Comparison of ENCODE assay signal across 23 cellular contexts in genomic region chr14:40909906-40910305, GRCh38.
"Had no signal": no experiment of that assay in that cellular context is flagged by ENCODE, and none has a peak within 500 bp of the region (broad histone marks: within the 10 kb centered on the region; RNA-seq: fewer than 3 reads in every experiment).

No MANE protein-coding gene starts in this region.

- H3K36me3 Mint-ChIP-seq: activated naive CD4-positive, alpha-beta T cell treated with anti-CD3 and anti-CD28 coated beads, Interleukin-2, amount 10 ng/mL, durations not matched to agents 7 days and 5 days; immature natural killer cell; mesothelial cell of epicardium; naive thymus-derived CD8-positive, alpha-beta T cell had no signal

- DNase-seq: activated CD4-positive, alpha-beta T cell treated with anti-CD3 and anti-CD28 coated beads for 4 hours; activated CD4-positive, alpha-beta T cell treated with anti-CD3 and anti-CD28 coated beads, Interleukin-2, amount 50 U/mL, for 48 hours; activated CD4-positive, CD25-positive, alpha-beta regulatory T cell; activated effector memory CD4-positive, alpha-beta T cell treated with Interleukin-2 at 50 U/mL for 16 hours; activated naive CD4-positive, alpha-beta T cell treated with anti-CD3 and anti-CD28 coated beads, Interleukin-2, amount 10 ng/mL, durations not matched to agents 7 days and 5 days; activated T-cell treated with anti-CD3 and anti-CD28 coated beads, Interleukin-2, amount 50 U/mL, for 48 hours; cortex of kidney; heart right ventricle; immature natural killer cell; kidney glomerular epithelial cell; left lung; naive thymus-derived CD8-positive, alpha-beta T cell; pancreas; psoas muscle; right cardiac atrium; stimulated activated CD4-positive, alpha-beta T cell treated with anti-CD3 and anti-CD28 coated beads, Interleukin-12 subunit alpha, Interleukin-12 subunit beta, amount 100 ng/mL, for 4 hours; stimulated activated CD4-positive, alpha-beta T cell treated with anti-CD3 and anti-CD28 coated beads, Interleukin-4, amount 100 ng/mL, for 4 hours; stimulated activated naive CD8-positive, alpha-beta T cell treated with anti-CD3 and anti-CD28 coated beads, Interleukin-15, Interleukin-2, amounts not matched to agents 100 U/mL and 50 U/mL, for 24 hours; substantia nigra; T-helper 1 cell; T-helper 9 cell; thyroid gland had no signal

- H3K27ac Mint-ChIP-seq: activated naive CD4-positive, alpha-beta T cell treated with anti-CD3 and anti-CD28 coated beads, Interleukin-2, amount 10 ng/mL, durations not matched to agents 7 days and 5 days; immature natural killer cell; mesothelial cell of epicardium; naive thymus-derived CD8-positive, alpha-beta T cell had no signal

- H3K4me3 Mint-ChIP-seq: activated naive CD4-positive, alpha-beta T cell treated with anti-CD3 and anti-CD28 coated beads, Interleukin-2, amount 10 ng/mL, durations not matched to agents 7 days and 5 days; immature natural killer cell; mesothelial cell of epicardium; naive thymus-derived CD8-positive, alpha-beta T cell had no signal

- H3K9me3 Mint-ChIP-seq: activated naive CD4-positive, alpha-beta T cell treated with anti-CD3 and anti-CD28 coated beads, Interleukin-2, amount 10 ng/mL, durations not matched to agents 7 days and 5 days; mesothelial cell of epicardium had no signal

- ATAC-seq: heart right ventricle; left lung; naive thymus-derived CD8-positive, alpha-beta T cell; pancreas; psoas muscle; right cardiac atrium; stimulated activated naive CD8-positive, alpha-beta T cell treated with anti-CD3 and anti-CD28 coated beads, Interleukin-15, Interleukin-2, amounts not matched to agents 100 U/mL and 50 U/mL, for 24 hours had no signal

- H3K4me1 Mint-ChIP-seq: activated naive CD4-positive, alpha-beta T cell treated with anti-CD3 and anti-CD28 coated beads, Interleukin-2, amount 10 ng/mL, durations not matched to agents 7 days and 5 days; immature natural killer cell; naive thymus-derived CD8-positive, alpha-beta T cell had no signal

- H3K27me3 Mint-ChIP-seq: activated naive CD4-positive, alpha-beta T cell treated with anti-CD3 and anti-CD28 coated beads, Interleukin-2, amount 10 ng/mL, durations not matched to agents 7 days and 5 days; naive thymus-derived CD8-positive, alpha-beta T cell had no signal
